12 cellular contexts compared by ENCODE assay signal in genomic region chr15:63560741-63561448, GRCh38. TPM values are rescaled to one million over a fixed set of nuclear protein-coding genes. Genes with fewer than 3 reads are reported as not detected.
A peak's percentile ranks its signal among the peaks of the same experiment; 100 is the strongest.
DNase-seq lines count a peak whose midpoint lies in the region; ATAC-seq and TF ChIP-seq lines count a peak whose summit lies in the region.
"Had no signal": no experiment of that assay in that cellular context is flagged by ENCODE, and none has a peak within 500 bp of the region (broad histone marks: within the 10 kb centered on the region; RNA-seq: fewer than 3 reads in every experiment).

No MANE protein-coding gene starts in this region.

- no peaks in the 10 kb centered on the region for H3K27me3 ChIP-seq in sigmoid colon
- H3K27me3 ChIP-seq: upper lobe of left lung had no signal

- H3K36me3 ChIP-seq in sigmoid colon: peaks cover 4 to 85% (median 18%) of the 10 kb centered on the region in 4 donors

- no peak for ATAC-seq in central memory CD8-positive, alpha-beta T cell (replicated peaks; ENCODE audit: extremely low read depth, poor library complexity, severe bottlenecking)
- ATAC-seq in GM19035 (IDR thresholded peaks at IDR 0.05; ENCODE audit: unreplicated experiment): no peak

- H3K36me3 Mint-ChIP-seq in IgD-negative memory B cell: peaks cover 3% of the 10 kb centered on the region
- peaks cover 64% of the 10 kb centered on the region for H3K36me3 Mint-ChIP-seq in central memory CD8-positive, alpha-beta T cell (ENCODE audit: insufficient read depth)

- no peaks in the 10 kb centered on the region for H3K27me3 Mint-ChIP-seq in IgD-negative memory B cell
- no peaks in the 10 kb centered on the region for H3K27me3 Mint-ChIP-seq in central memory CD8-positive, alpha-beta T cell

- DNase-seq in GM10248 (ENCODE audit: extremely low spot score): peak; percentile 49
- DNase-seq in central memory CD8-positive, alpha-beta T cell (ENCODE audit: low spot score in 2 of 2): no peak
- DNase-seq in stimulated activated CD4-positive, alpha-beta T cell treated with anti-CD3 and anti-CD28 coated beads, Interleukin-1b, Interleukin-23, amount 100 ng/mL, for 24 hours (ENCODE audit: low read depth in 4 of 4, low spot score in 1 of 4): peak; percentile 9 to 61 (median 22)
- DNase-seq in superior temporal gyrus (ENCODE audit: extremely low spot score): no peak
- DNase-seq in sigmoid colon: no peak
- DNase-seq in HCEC 1CT: no peak
- DNase-seq: Calu3, NCI-H774 had no signal

- intact Hi-C loops in sigmoid colon (cut with DNase I): no loop called here

- peaks cover 15 to 30% (median 23%) of the 10 kb centered on the region in 3 donors for H3K4me1 Mint-ChIP-seq in IgD-negative memory B cell
- peaks cover 23% of the 10 kb centered on the region for H3K4me1 Mint-ChIP-seq in central memory CD8-positive, alpha-beta T cell

- no peaks in the 10 kb centered on the region for H3K9me3 ChIP-seq in sigmoid colon
- H3K9me3 ChIP-seq: upper lobe of left lung had no signal

- CTCF ChIA-PET in GM10248 (lab: Yijun Ruan, JAX): interaction anchor here (0.8 to 1.5 kb wide), 2 partner anchors 20 to 74 kb away, joined by 3 to 4 read pairs; no protein-coding TSS in a partner anchor

- no peak for TF ChIP-seq CTCF in GM10248 (IDR thresholded peaks at IDR 0.05; ENCODE audit: control extremely low read depth, extremely low read depth, low read depth, missing control alignments)
- no peak for TF ChIP-seq CTCF in sigmoid colon (IDR thresholded peaks at IDR 0.05)

- H3K9me3 Mint-ChIP-seq in IgD-negative memory B cell: no peaks in the 10 kb centered on the region
- H3K9me3 Mint-ChIP-seq in central memory CD8-positive, alpha-beta T cell: no peaks in the 10 kb centered on the region

- H3K27ac Mint-ChIP-seq in IgD-negative memory B cell: peak overlapping the region in 2 of 3 donors; percentile 1 to 78
- H3K27ac Mint-ChIP-seq in central memory CD8-positive, alpha-beta T cell (ENCODE audit: low read depth): peak overlapping the region; percentile 67

- H3K4me1 ChIP-seq in sigmoid colon: peaks cover 0 to 3% (median 0%) of the 10 kb centered on the region in 4 donors
- H3K4me1 ChIP-seq: upper lobe of left lung had no signal

- WGBS in sigmoid colon, 2 donors: 87 to 89% methylated on average over 6 of the region's 6 CpGs

- H3K4me3 ChIP-seq in sigmoid colon: no peak overlapping the region
- H3K4me3 ChIP-seq: upper lobe of left lung had no signal

- POLR2A ChIA-PET in GM10248 (lab: Yijun Ruan, JAX): no interaction called here

- no peak overlapping the region for H3K27ac ChIP-seq in sigmoid colon
- H3K27ac ChIP-seq: upper lobe of left lung had no signal

- TF ChIP-seq EP300 in sigmoid colon (IDR thresholded peaks at IDR 0.05): no peak

- TF ChIP-seq POLR2A in sigmoid colon (IDR thresholded peaks at IDR 0.05): no peak

- no peak overlapping the region for H3K4me3 Mint-ChIP-seq in IgD-negative memory B cell
- H3K4me3 Mint-ChIP-seq in central memory CD8-positive, alpha-beta T cell: no peak overlapping the region

RNA-seq across cellular contexts. Expression of gene FBXL22, which starts 36.3 kb away (rescaled TPM):
- polyA plus RNA-seq in IgD-negative memory B cell (0.73 TPM), sigmoid colon (1 to 10 TPM in 2 of 3 donors, under 1 TPM in 1; 0.69 to 2.6 (median 1.2) TPM)
- 100 to 1,000 TPM in 2 of 4 donors, 10 to 100 TPM in 2; 46.7 to 150 (median 99.3) TPM for total RNA-seq in sigmoid colon
- total RNA-seq: SK-MEL-5 had no signal

RNA-seq across cellular contexts. Expression of gene USP3, which starts 56.5 kb away (rescaled TPM):
- polyA plus RNA-seq in IgD-negative memory B cell (42.7 TPM), sigmoid colon (10 to 100 TPM; 20.4 to 31.4 (median 26.4) TPM)
- 10 to 100 TPM; 46.4 to 66.5 (median 64.8) TPM for total RNA-seq in sigmoid colon

Comparison
In these comparisons a context has a peak if more than half of its experiments do, and no peak if none do; other contexts are left out.
1. DNase-seq: peak in GM10248 (single experiment) and stimulated activated CD4-positive, alpha-beta T cell treated with anti-CD3 and anti-CD28 coated beads, Interleukin-1b, Interleukin-23, amount 100 ng/mL, for 24 hours (4 of 4); none in central memory CD8-positive, alpha-beta T cell (0 of 2), superior temporal gyrus (single experiment), sigmoid colon (single experiment) and HCEC 1CT (single experiment).